Comparison of ENCODE assay signal across 13 cellular contexts in the genomic region with DNA sequence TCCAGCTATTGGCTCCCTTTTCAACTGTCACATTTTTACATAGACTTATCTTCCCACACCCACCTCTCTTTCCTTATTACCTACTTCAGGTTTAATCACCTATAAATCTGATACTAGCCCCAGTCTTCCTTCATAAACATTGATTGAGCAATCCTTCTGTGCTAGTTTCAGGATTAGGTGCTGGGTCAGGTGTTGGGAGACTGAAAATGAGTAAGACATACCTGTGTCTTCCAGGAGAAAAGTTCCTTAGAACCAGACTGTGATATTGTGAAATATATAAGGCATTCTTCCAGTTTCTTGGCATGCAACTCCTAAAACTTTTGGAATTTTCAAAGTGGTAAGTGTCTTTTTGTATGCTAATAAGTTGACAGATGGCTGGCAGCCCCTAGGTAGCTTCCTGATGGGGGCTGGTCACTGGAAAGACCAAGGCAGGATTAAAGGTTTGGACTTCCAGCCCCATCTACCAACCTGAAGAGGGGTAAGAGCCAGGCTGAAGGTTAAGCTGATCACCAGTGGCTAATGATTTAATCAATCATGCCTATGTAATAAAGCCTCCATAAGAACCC. TPM values are rescaled to one million over a fixed set of nuclear protein-coding genes. Genes with fewer than 3 reads are reported as not detected.
DNase-seq lines count a peak whose midpoint lies in the region; ATAC-seq and TF ChIP-seq lines count a peak whose summit lies in the region.
"Had no signal": no experiment of that assay in that cellular context is flagged by ENCODE, and none has a peak within 500 bp of the region (broad histone marks: within the 10 kb centered on the region; RNA-seq: fewer than 3 reads in every experiment).

No MANE protein-coding gene starts in this region.

- no peak overlapping the region for H3K27ac ChIP-seq in HCT116 (ENCODE audit: low read depth, low read length)
- no peak overlapping the region for H3K27ac ChIP-seq in WERI-Rb-1
- H3K27ac ChIP-seq in sigmoid colon, result peak overlapping the region in 3 of 4 donors; percentile 93 to 97 (median 94)

- H3K4me3 ChIP-seq in HCT116 (replicated peaks in 1 of 2; ENCODE audit: low read depth in 1 of 2, low read length in 2 of 2) (no peak overlapping the region), WERI-Rb-1 (ENCODE audit: low read depth, low read length) (no peak overlapping the region), fibroblast of the aortic adventitia (ENCODE audit: low read depth, low read length) (no peak overlapping the region), sigmoid colon (no peak overlapping the region)

- H2AFZ ChIP-seq in HCT116 (ENCODE audit: low read depth, low read length, poor library complexity, severe bottlenecking), result no peak overlapping the region

- H3K9me3 ChIP-seq in HCT116 (ENCODE audit: control insufficient read depth in 1 of 2, insufficient read depth in 1 of 2, low read depth in 1 of 2, low read length in 2 of 2) (no peaks in the 10 kb centered on the region), WERI-Rb-1 (ENCODE audit: severe bottlenecking) (no peaks in the 10 kb centered on the region), sigmoid colon (no peaks in the 10 kb centered on the region)

- H3K9me3 Mint-ChIP-seq in activated T-helper 17 cell treated with anti-CD3 and anti-CD28 coated beads, Interleukin-2, amount 50 U/mL, for 72 hours, result no peaks in the 10 kb centered on the region
- H3K9me3 Mint-ChIP-seq in activated T-helper 2 cell treated with anti-CD3 and anti-CD28 coated beads, Interferon-gamma antibody, Interleukin-2, Interleukin-4, amounts not matched to agents 10 μg/mL and 5 μg/mL and 100 μg/mL, durations not matched to agents 14 hours and 24 hours and 36 hours, result no peaks in the 10 kb centered on the region

- no peak overlapping the region for H3K4me3 Mint-ChIP-seq in activated T-helper 17 cell treated with anti-CD3 and anti-CD28 coated beads, Interleukin-2, amount 50 U/mL, for 72 hours
- no peak overlapping the region for H3K4me3 Mint-ChIP-seq in activated T-helper 2 cell treated with anti-CD3 and anti-CD28 coated beads, Interferon-gamma antibody, Interleukin-2, Interleukin-4, amounts not matched to agents 10 μg/mL and 5 μg/mL and 100 μg/mL, durations not matched to agents 14 hours and 24 hours and 36 hours (ENCODE audit: low read depth)
- H3K4me3 Mint-ChIP-seq: activated CD4-positive, alpha-beta T cell treated with anti-CD3 and anti-CD28 coated beads for 36 hours had no signal

- no peaks in the 10 kb centered on the region; the same call in 1 of the 2 replicates for H3K9me2 ChIP-seq in HCT116 (ENCODE audit: insufficient read depth)

- no peak for TF ChIP-seq EP300 in sigmoid colon (IDR thresholded peaks at IDR 0.05)

- H3K36me3 ChIP-seq in HCT116 (ENCODE audit: control insufficient read depth in 1 of 2, insufficient read depth in 2 of 2, low read length in 2 of 2) (no peaks in the 10 kb centered on the region), WERI-Rb-1 (no peaks in the 10 kb centered on the region), sigmoid colon (no peaks in the 10 kb centered on the region)

- no peak for ATAC-seq in HCT116
- ATAC-seq in activated T-helper 17 cell treated with anti-CD3 and anti-CD28 coated beads, Interleukin-2, amount 50 U/mL, for 72 hours (replicated peaks), result no peak
- ATAC-seq in GM18517 (IDR thresholded peaks at IDR 0.05; ENCODE audit: unreplicated experiment), result no peak
- no peak for ATAC-seq in GM21723 (IDR thresholded peaks at IDR 0.05; ENCODE audit: unreplicated experiment)
- ATAC-seq: activated CD4-positive, alpha-beta T cell treated with anti-CD3 and anti-CD28 coated beads for 36 hours had no signal

- H3K36me3 Mint-ChIP-seq in activated T-helper 17 cell treated with anti-CD3 and anti-CD28 coated beads, Interleukin-2, amount 50 U/mL, for 72 hours (ENCODE audit: low read depth), result peaks cover 12% of the 10 kb centered on the region
- peaks cover 19% of the 10 kb centered on the region for H3K36me3 Mint-ChIP-seq in activated T-helper 2 cell treated with anti-CD3 and anti-CD28 coated beads, Interferon-gamma antibody, Interleukin-2, Interleukin-4, amounts not matched to agents 10 μg/mL and 5 μg/mL and 100 μg/mL, durations not matched to agents 14 hours and 24 hours and 36 hours (ENCODE audit: low read depth)

- TF ChIP-seq POLR2A in HCT116 (IDR thresholded peaks at IDR 0.05; ENCODE audit: borderline replicate concordance, extremely low read depth, insufficient read depth, insufficient read length) (no peak), sigmoid colon (IDR thresholded peaks at IDR 0.05) (no peak)

- POLR2A ChIA-PET in HCT116 (lab: Charles Lee), result interaction anchor here (0.6 kb wide), 1 partner anchor 13 kb away, joined by 3 read pairs; no protein-coding TSS in a partner anchor

- no TSS peak for BruUV-seq in HCT116 (replicated peaks; lab: Mats Ljungman, UMichigan)

- RAD21 ChIA-PET in HCT116 (lab: Charles Lee; ENCODE audit: low non-redundant PET in 1 of 2, low total read pairs in 2 of 2, uncharacterized antibody in 2 of 2, unreplicated experiment in 2 of 2), result no interaction called here

- CTCF ChIA-PET in HCT116 (lab: Charles Lee), result no interaction called here

- H3K27ac Mint-ChIP-seq in activated T-helper 17 cell treated with anti-CD3 and anti-CD28 coated beads, Interleukin-2, amount 50 U/mL, for 72 hours, result no peak overlapping the region
- no peak overlapping the region for H3K27ac Mint-ChIP-seq in activated T-helper 2 cell treated with anti-CD3 and anti-CD28 coated beads, Interferon-gamma antibody, Interleukin-2, Interleukin-4, amounts not matched to agents 10 μg/mL and 5 μg/mL and 100 μg/mL, durations not matched to agents 14 hours and 24 hours and 36 hours
- H3K27ac Mint-ChIP-seq: activated CD4-positive, alpha-beta T cell treated with anti-CD3 and anti-CD28 coated beads for 36 hours had no signal

- no peak overlapping the region for H3K4me2 ChIP-seq in HCT116 (ENCODE audit: low read length)

- H3K4me1 Mint-ChIP-seq in activated T-helper 17 cell treated with anti-CD3 and anti-CD28 coated beads, Interleukin-2, amount 50 U/mL, for 72 hours, result peaks cover 42% of the 10 kb centered on the region
- peaks cover 31% of the 10 kb centered on the region for H3K4me1 Mint-ChIP-seq in activated T-helper 2 cell treated with anti-CD3 and anti-CD28 coated beads, Interferon-gamma antibody, Interleukin-2, Interleukin-4, amounts not matched to agents 10 μg/mL and 5 μg/mL and 100 μg/mL, durations not matched to agents 14 hours and 24 hours and 36 hours (ENCODE audit: low read depth)

- H4K20me1 ChIP-seq in HCT116 (ENCODE audit: insufficient read depth), result no peaks in the 10 kb centered on the region

- intact Hi-C loops in HCT116 (cut with micrococcal nuclease), result no loop called here
- intact Hi-C loops in sigmoid colon (cut with DNase I), result loop anchor here (10.0 kb wide), 1 partner anchor 1154 kb away; a partner anchor contains a TSS
- intact Hi-C loops in activated T-helper 2 cell treated with anti-CD3 and anti-CD28 coated beads, Interferon-gamma antibody, Interleukin-2, Interleukin-4, amounts not matched to agents 10 μg/mL and 5 μg/mL and 100 μg/mL, durations not matched to agents 14 hours and 24 hours and 36 hours (cut with micrococcal nuclease), result no loop called here

- H3K79me2 ChIP-seq in HCT116 (ENCODE audit: insufficient read depth, low read length), result peaks cover 88% of the 10 kb centered on the region

- no peaks in the 10 kb centered on the region for H3K27me3 ChIP-seq in HCT116 (ENCODE audit: insufficient read depth, low read length)
- H3K27me3 ChIP-seq in WERI-Rb-1 (ENCODE audit: insufficient read depth, low read depth, severe bottlenecking), result no peaks in the 10 kb centered on the region
- H3K27me3 ChIP-seq in sigmoid colon, result no peaks in the 10 kb centered on the region

- peaks cover 4 to 10% of the 10 kb centered on the region in 2 experiments; a peak in 3 of 4 replicates for H3K4me1 ChIP-seq in HCT116 (ENCODE audit: control insufficient read depth in 1 of 2, insufficient read depth in 2 of 2, low read length in 2 of 2)
- H3K4me1 ChIP-seq in sigmoid colon, result peaks cover 0 to 69% (median 58%) of the 10 kb centered on the region in 4 donors

- no peak for DNase-seq in HCT116 (ENCODE audit: low read depth, low spot score)
- peak; percentile 44 for DNase-seq in WERI-Rb-1
- peak; percentile 23 for DNase-seq in fibroblast of the aortic adventitia (ENCODE audit: low read depth)
- DNase-seq in sigmoid colon, result no peak
- DNase-seq in activated T-helper 2 cell treated with anti-CD3 and anti-CD28 coated beads, Interferon-gamma antibody, Interleukin-2, Interleukin-4, amounts not matched to agents 10 μg/mL and 5 μg/mL and 100 μg/mL, durations not matched to agents 14 hours and 24 hours and 36 hours (ENCODE audit: low spot score), result no peak
- DNase-seq: activated CD4-positive, alpha-beta T cell treated with anti-CD3 and anti-CD28 coated beads for 36 hours; activated gamma-delta T cell treated with Interleukin-2 at 50 U/mL for 16 hours; head of caudate nucleus; stimulated activated CD4-positive, alpha-beta T cell treated with anti-CD3 and anti-CD28 coated beads, Interleukin-4, amount 100 ng/mL, for 4 hours; T-helper 9 cell had no signal

- TF ChIP-seq CTCF in HCT116 (IDR thresholded peaks at IDR 0.05 in 2 of 3, conservative IDR thresholded peaks at IDR 0.05 in 1 of 3; ENCODE audit: borderline replicate concordance in 1 of 3, insufficient read depth in 1 of 3, low read depth in 2 of 3, low read length in 2 of 3), result no peak
- TF ChIP-seq CTCF in WERI-Rb-1 (IDR thresholded peaks at IDR 0.05; ENCODE audit: low read depth, low read length), result no peak
- no peak for TF ChIP-seq CTCF in fibroblast of the aortic adventitia (IDR thresholded peaks at IDR 0.05; ENCODE audit: insufficient read depth, low read length)
- no peak for TF ChIP-seq CTCF in sigmoid colon (IDR thresholded peaks at IDR 0.05)

- no peaks in the 10 kb centered on the region for H3K27me3 Mint-ChIP-seq in activated T-helper 17 cell treated with anti-CD3 and anti-CD28 coated beads, Interleukin-2, amount 50 U/mL, for 72 hours
- H3K27me3 Mint-ChIP-seq in activated T-helper 2 cell treated with anti-CD3 and anti-CD28 coated beads, Interferon-gamma antibody, Interleukin-2, Interleukin-4, amounts not matched to agents 10 μg/mL and 5 μg/mL and 100 μg/mL, durations not matched to agents 14 hours and 24 hours and 36 hours (ENCODE audit: low read depth), result no peaks in the 10 kb centered on the region
- H3K27me3 Mint-ChIP-seq: activated CD4-positive, alpha-beta T cell treated with anti-CD3 and anti-CD28 coated beads for 36 hours had no signal

- no peak for TF ChIP-seq RAD21 in HCT116 (IDR thresholded peaks at IDR 0.05; ENCODE audit: low read depth)

- H3K9ac ChIP-seq in HCT116 (ENCODE audit: low read length), result no peak overlapping the region

RNA-seq across cellular contexts. Expression of a gene that starts 4.6 kb away (rescaled TPM):
- 36.7 TPM for total RNA-seq in HCT116 (2021; ENCODE audit: unreplicated experiment)
- 19.0 and 22.0 TPM in 2 replicates for polyA plus RNA-seq in HCT116 (2012)
- 39.7 and 81.2 TPM in 2 replicates for total RNA-seq in fibroblast of the aortic adventitia (ENCODE audit: low replicate concordance)
- total RNA-seq in sigmoid colon, result 100 to 1,000 TPM in 2 of 4 donors, 10 to 100 TPM in 2; 98.5 to 107 (median 103) TPM
- 1 to 10 TPM; 1.2 to 9.6 (median 3.6) TPM for polyA plus RNA-seq in sigmoid colon
- total RNA-seq in activated T-helper 17 cell treated with anti-CD3 and anti-CD28 coated beads, Interleukin-2, amount 50 U/mL, for 72 hours, result 10 to 100 TPM; 26.8 to 45.1 TPM
- 25.2 and 25.7 TPM in 2 replicates for total RNA-seq in activated T-helper 2 cell treated with anti-CD3 and anti-CD28 coated beads, Interferon-gamma antibody, Interleukin-2, Interleukin-4, amounts not matched to agents 10 μg/mL and 5 μg/mL and 100 μg/mL, durations not matched to agents 14 hours and 24 hours and 36 hours

Comparison
In these comparisons a context has a peak if more than half of its experiments do, and no peak if none do; other contexts are left out.
1. DNase-seq: peak in WERI-Rb-1 (single experiment) and fibroblast of the aortic adventitia (single experiment); none in HCT116 (single experiment), sigmoid colon (single experiment) and activated T-helper 2 cell treated with anti-CD3 and anti-CD28 coated beads, Interferon-gamma antibody, Interleukin-2, Interleukin-4, amounts not matched to agents 10 μg/mL and 5 μg/mL and 100 μg/mL, durations not matched to agents 14 hours and 24 hours and 36 hours (single experiment).
2. H3K27ac ChIP-seq: peak in sigmoid colon (3 of 4); none in HCT116 (single experiment) and WERI-Rb-1 (single experiment).